Comparison of ENCODE assay signal across 1 cellular context in the genomic region with DNA sequence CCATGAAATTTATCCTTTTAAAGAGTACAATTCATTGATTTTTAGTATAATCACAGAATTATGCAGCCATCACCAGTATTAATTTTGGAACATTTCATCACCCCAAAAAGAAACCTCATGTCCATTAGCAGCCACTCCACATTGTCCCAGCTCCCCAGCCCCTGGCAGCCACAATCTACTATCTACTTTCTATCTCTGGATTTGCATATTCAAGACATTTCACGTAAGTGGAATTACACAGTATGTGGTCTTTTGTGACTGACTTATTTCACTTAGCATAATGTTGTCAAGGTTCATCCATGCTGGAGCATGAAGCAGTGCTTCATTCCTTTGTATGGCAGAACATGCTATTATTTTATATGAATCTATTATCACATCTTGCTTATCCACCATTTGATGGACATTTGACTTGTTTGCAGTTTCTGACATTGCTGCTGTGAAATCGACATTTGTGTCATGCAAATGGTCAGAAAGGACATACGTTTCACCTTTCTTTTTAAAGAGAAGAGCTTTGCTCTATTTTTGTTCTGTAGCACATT.
TF ChIP-seq lines count a peak whose summit lies in the region.

No MANE protein-coding gene starts in this region.

TF ChIP-seq in H1, 55 proteins besides CTCF, POLR2A, EP300 and RAD21:
- TF ChIP-seq, protein P1, sequence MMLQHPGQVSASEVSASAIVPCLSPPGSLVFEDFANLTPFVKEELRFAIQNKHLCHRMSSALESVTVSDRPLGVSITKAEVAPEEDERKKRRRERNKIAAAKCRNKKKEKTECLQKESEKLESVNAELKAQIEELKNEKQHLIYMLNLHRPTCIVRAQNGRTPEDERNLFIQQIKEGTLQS (IDR thresholded peaks at IDR 0.05; ENCODE audit: insufficient read depth, low read depth, low read length): no peak
- no peak for TF ChIP-seq GTF2F1 (IDR thresholded peaks at IDR 0.05; ENCODE audit: borderline replicate concordance, low read depth, low read length)
- no peak for TF ChIP-seq KDM4A (IDR thresholded peaks at IDR 0.05; ENCODE audit: low read depth, low read length, severe bottlenecking)
- TF ChIP-seq, protein P2, sequence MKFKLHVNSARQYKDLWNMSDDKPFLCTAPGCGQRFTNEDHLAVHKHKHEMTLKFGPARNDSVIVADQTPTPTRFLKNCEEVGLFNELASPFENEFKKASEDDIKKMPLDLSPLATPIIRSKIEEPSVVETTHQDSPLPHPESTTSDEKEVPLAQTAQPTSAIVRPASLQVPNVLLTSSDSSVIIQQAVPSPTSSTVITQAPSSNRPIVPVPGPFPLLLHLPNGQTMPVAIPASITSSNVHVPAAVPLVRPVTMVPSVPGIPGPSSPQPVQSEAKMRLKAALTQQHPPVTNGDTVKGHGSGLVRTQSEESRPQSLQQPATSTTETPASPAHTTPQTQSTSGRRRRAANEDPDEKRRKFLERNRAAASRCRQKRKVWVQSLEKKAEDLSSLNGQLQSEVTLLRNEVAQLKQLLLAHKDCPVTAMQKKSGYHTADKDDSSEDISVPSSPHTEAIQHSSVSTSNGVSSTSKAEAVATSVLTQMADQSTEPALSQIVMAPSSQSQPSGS (IDR thresholded peaks at IDR 0.05; ENCODE audit: low read length): no peak
- TF ChIP-seq SUZ12 (IDR thresholded peaks at IDR 0.05; ENCODE audit: low read length): no peak
- no peak for TF ChIP-seq SP1 (IDR thresholded peaks at IDR 0.05; ENCODE audit: low read depth, low read length)
- no peak for TF ChIP-seq CHD2 (IDR thresholded peaks at IDR 0.05; ENCODE audit: low read length)
- TF ChIP-seq NRF1 (IDR thresholded peaks at IDR 0.05; ENCODE audit: low read depth, low read length): no peak
- TF ChIP-seq BACH1 (IDR thresholded peaks at IDR 0.05; ENCODE audit: low read length): no peak
- TF ChIP-seq TEAD4 (IDR thresholded peaks at IDR 0.05; ENCODE audit: low read depth, low read length): no peak
- TF ChIP-seq TCF12 (IDR thresholded peaks at IDR 0.05; ENCODE audit: low read depth, low read length): no peak
- TF ChIP-seq, protein P3, sequence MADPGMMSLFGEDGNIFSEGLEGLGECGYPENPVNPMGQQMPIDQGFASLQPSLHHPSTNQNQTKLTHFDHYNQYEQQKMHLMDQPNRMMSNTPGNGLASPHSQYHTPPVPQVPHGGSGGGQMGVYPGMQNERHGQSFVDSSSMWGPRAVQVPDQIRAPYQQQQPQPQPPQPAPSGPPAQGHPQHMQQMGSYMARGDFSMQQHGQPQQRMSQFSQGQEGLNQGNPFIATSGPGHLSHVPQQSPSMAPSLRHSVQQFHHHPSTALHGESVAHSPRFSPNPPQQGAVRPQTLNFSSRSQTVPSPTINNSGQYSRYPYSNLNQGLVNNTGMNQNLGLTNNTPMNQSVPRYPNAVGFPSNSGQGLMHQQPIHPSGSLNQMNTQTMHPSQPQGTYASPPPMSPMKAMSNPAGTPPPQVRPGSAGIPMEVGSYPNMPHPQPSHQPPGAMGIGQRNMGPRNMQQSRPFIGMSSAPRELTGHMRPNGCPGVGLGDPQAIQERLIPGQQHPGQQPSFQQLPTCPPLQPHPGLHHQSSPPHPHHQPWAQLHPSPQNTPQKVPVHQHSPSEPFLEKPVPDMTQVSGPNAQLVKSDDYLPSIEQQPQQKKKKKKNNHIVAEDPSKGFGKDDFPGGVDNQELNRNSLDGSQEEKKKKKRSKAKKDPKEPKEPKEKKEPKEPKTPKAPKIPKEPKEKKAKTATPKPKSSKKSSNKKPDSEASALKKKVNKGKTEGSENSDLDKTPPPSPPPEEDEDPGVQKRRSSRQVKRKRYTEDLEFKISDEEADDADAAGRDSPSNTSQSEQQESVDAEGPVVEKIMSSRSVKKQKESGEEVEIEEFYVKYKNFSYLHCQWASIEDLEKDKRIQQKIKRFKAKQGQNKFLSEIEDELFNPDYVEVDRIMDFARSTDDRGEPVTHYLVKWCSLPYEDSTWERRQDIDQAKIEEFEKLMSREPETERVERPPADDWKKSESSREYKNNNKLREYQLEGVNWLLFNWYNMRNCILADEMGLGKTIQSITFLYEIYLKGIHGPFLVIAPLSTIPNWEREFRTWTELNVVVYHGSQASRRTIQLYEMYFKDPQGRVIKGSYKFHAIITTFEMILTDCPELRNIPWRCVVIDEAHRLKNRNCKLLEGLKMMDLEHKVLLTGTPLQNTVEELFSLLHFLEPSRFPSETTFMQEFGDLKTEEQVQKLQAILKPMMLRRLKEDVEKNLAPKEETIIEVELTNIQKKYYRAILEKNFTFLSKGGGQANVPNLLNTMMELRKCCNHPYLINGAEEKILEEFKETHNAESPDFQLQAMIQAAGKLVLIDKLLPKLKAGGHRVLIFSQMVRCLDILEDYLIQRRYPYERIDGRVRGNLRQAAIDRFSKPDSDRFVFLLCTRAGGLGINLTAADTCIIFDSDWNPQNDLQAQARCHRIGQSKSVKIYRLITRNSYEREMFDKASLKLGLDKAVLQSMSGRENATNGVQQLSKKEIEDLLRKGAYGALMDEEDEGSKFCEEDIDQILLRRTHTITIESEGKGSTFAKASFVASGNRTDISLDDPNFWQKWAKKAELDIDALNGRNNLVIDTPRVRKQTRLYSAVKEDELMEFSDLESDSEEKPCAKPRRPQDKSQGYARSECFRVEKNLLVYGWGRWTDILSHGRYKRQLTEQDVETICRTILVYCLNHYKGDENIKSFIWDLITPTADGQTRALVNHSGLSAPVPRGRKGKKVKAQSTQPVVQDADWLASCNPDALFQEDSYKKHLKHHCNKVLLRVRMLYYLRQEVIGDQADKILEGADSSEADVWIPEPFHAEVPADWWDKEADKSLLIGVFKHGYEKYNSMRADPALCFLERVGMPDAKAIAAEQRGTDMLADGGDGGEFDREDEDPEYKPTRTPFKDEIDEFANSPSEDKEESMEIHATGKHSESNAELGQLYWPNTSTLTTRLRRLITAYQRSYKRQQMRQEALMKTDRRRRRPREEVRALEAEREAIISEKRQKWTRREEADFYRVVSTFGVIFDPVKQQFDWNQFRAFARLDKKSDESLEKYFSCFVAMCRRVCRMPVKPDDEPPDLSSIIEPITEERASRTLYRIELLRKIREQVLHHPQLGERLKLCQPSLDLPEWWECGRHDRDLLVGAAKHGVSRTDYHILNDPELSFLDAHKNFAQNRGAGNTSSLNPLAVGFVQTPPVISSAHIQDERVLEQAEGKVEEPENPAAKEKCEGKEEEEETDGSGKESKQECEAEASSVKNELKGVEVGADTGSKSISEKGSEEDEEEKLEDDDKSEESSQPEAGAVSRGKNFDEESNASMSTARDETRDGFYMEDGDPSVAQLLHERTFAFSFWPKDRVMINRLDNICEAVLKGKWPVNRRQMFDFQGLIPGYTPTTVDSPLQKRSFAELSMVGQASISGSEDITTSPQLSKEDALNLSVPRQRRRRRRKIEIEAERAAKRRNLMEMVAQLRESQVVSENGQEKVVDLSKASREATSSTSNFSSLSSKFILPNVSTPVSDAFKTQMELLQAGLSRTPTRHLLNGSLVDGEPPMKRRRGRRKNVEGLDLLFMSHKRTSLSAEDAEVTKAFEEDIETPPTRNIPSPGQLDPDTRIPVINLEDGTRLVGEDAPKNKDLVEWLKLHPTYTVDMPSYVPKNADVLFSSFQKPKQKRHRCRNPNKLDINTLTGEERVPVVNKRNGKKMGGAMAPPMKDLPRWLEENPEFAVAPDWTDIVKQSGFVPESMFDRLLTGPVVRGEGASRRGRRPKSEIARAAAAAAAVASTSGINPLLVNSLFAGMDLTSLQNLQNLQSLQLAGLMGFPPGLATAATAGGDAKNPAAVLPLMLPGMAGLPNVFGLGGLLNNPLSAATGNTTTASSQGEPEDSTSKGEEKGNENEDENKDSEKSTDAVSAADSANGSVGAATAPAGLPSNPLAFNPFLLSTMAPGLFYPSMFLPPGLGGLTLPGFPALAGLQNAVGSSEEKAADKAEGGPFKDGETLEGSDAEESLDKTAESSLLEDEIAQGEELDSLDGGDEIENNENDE (IDR thresholded peaks at IDR 0.05; ENCODE audit: insufficient replicate concordance, low read length): no peak
- no peak for TF ChIP-seq GABPA (IDR thresholded peaks at IDR 0.05; ENCODE audit: borderline replicate concordance, insufficient read depth, low read length)
